Comparison of ENCODE assay signal across 21 cellular contexts in the genomic region with DNA sequence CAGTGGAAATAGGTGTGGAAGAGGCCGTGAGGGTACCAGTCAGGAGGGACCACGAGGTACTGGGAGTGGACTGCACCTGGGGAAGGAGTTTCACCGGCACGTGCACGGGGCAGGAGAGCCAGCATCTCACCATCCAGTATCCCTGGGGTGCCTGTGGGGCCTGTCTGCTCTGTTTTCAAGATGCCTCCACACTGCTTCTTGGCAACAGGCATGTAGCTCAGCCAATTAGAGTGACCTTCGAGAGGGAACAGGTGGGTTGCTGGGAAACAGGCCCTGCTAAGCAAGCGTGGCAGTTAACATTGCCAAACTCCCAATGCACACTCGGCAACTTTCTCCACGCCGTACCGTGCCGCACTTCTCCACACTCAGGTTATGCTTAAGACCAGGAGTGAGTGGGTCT.
"Had no signal": no experiment of that assay in that cellular context is flagged by ENCODE, and none has a peak within 500 bp of the region (broad histone marks: within the 10 kb centered on the region; RNA-seq: fewer than 3 reads in every experiment).

No MANE protein-coding gene starts in this region.

- FAIRE-seq: frontal cortex had no signal

- H3K27ac ChIP-seq: colonic mucosa, esophagus muscularis mucosa, hepatocyte, right lobe of liver, tibial artery had no signal

- H3K9me3 ChIP-seq: colonic mucosa, right lobe of liver had no signal

- H3K36me3 ChIP-seq: colonic mucosa, right lobe of liver had no signal

- H3K27me3 ChIP-seq: colonic mucosa, dorsolateral prefrontal cortex, esophagus muscularis mucosa, hepatocyte, right lobe of liver, tibial artery had no signal

- H3K4me1 ChIP-seq: colonic mucosa, esophagus muscularis mucosa, right lobe of liver had no signal

- ATAC-seq: activated T-cell treated with anti-CD3 and anti-CD28 coated beads, Interleukin-2, amount 50 U/mL, for 4 hours; effector memory CD8-positive, alpha-beta T cell; left ventricle myocardium superior; right lobe of liver had no signal

- DNase-seq: activated B cell treated with CpG ODN at 0.5 μM for 24 hours; activated CD4-positive, alpha-beta T cell treated with anti-CD3 and anti-CD28 coated beads for 4 hours; activated CD4-positive, alpha-beta T cell treated with anti-CD3 and anti-CD28 coated beads, Interleukin-2, amount 50 U/mL, for 48 hours; activated CD8-positive, alpha-beta memory T cell treated with anti-CD3 and anti-CD28 coated beads, Interleukin-2, amount 50 U/mL, for 48 hours; activated naive CD4-positive, alpha-beta T cell; activated naive CD8-positive, alpha-beta T cell treated with anti-CD3 and anti-CD28 coated beads, Interleukin-2, amount 10 ng/mL, durations not matched to agents 7 days and 5 days; activated T-cell treated with anti-CD3 and anti-CD28 coated beads, Interleukin-2, amount 50 U/mL, for 4 hours; colonic mucosa; effector memory CD8-positive, alpha-beta T cell; glutamatergic neuron; immature natural killer cell; left ventricle myocardium superior; midbrain; right lobe of liver; stimulated activated CD4-positive, alpha-beta T cell treated with anti-CD3 and anti-CD28 coated beads, Interleukin-1b, Interleukin-23, amount 100 ng/mL, for 48 hours; tibial artery had no signal

- H3K4me3 ChIP-seq: colonic mucosa, dorsolateral prefrontal cortex, esophagus muscularis mucosa, hepatocyte, right lobe of liver, skin epidermis, tibial artery had no signal
